Comparison of ENCODE assay signal across 19 cellular contexts in the genomic region with DNA sequence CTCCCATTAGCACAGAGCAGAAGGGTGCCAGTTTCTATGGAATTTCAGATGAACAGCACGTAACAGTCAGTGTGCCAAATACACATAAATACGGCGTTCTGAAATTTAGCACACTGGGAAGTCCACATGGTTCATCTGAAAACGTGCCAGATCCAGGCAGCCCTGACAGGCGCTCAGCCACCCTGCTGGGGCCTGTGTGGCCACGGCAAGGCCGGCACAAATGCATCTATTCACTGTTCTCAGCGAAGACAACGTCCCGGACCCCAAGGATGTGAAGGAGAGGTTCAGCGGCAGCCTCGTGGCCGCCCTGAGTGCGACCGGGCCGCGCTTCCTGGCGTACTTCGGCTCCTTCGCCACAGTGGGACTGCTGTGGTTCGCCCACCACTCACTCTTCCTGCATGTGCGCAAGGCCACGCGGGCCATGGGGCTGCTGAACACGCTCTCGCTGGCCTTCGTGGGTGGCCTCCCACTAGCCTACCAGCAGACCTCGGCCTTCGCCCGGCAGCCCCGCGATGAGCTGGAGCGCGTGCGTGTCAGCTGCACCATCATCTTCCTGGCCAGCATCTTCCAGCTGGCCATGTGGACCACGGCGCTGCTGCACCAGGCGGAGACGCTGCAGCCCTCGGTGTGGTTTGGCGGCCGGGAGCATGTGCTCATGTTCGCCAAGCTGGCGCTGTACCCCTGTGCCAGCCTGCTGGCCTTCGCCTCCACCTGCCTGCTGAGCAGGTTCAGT. TPM values are rescaled to one million over a fixed set of nuclear protein-coding genes. Genes with fewer than 3 reads are reported as not detected.
DNase-seq lines count a peak whose midpoint lies in the region; ATAC-seq, FAIRE-seq and TF ChIP-seq lines count a peak whose summit lies in the region.
"Had no signal": no experiment of that assay in that cellular context is flagged by ENCODE, and none has a peak within 500 bp of the region (broad histone marks: within the 10 kb centered on the region; RNA-seq: fewer than 3 reads in every experiment).

No MANE protein-coding gene starts in this region.

- 92% methylated on average over 35 of the region's 45 CpGs for WGBS in HepG2 (ENCODE audit: low lambda C conversion rate)

- H3K36me3 ChIP-seq in RWPE2 (ENCODE audit: low read depth), result peaks cover 7% of the 10 kb centered on the region; the same call in 1 of the 2 replicates
- H3K36me3 ChIP-seq in HepG2 (replicated peaks in 1 of 2; ENCODE audit: control insufficient read depth in 1 of 2, insufficient read depth in 2 of 2, low read length in 2 of 2), result 0 out of 5 replicates have a peak, but pooled peaks cover 0 to under 1% of the 10 kb centered on the region in 2 experiments

- POLR2A ChIA-PET in HepG2 (lab: Yijun Ruan, JAX) (no interaction called here), RWPE1 (lab: Yijun Ruan, JAX; ENCODE audit: low non-redundant PET) (no interaction called here)

- no peak for FAIRE-seq in HepG2 (lab: Jason Lieb, UNC)

- no peak for ATAC-seq in RWPE2 (ENCODE audit: low read depth)
- ATAC-seq in HepG2, result no peak
- ATAC-seq: left lobe of liver; stimulated activated memory B cell treated with anti-CD40 and anti-IgM and Interleukin-4, amounts not matched to agents 10 μg/mL and 1 μg/mL and 100 μg/mL, for 72 hours had no signal

- DNase-seq in RWPE2 (ENCODE audit: low spot score) (peak; percentile 69), HepG2 (ENCODE audit: low spot score) (no peak), RWPE1 (ENCODE audit: low spot score) (no peak), DMS79 (lab: John Stamatoyannopoulos, UW) (no peak)
- DNase-seq in activated CD8-positive, alpha-beta memory T cell treated with anti-CD3 and anti-CD28 coated beads for 24 hours, result no peak
- DNase-seq: activated CD4-positive, alpha-beta T cell treated with anti-CD3 and anti-CD28 coated beads, Interleukin-2, amount 10 ng/mL, durations not matched to agents 24 days and 14 days; amniotic stem cell; CD4-positive, alpha-beta memory T cell; DMS53; effector CD4-positive, alpha-beta T cell; NCI-H1417 treated with DMSO at 0.1 percent for 48 hours; NCI-H2171; NCI-H526; nucleus accumbens had no signal

- no TSS peak for BruUV-seq in HepG2 (replicated peaks; lab: Mats Ljungman, UMichigan)

- in situ Hi-C loops in HepG2 (cut with HindIII; ENCODE audit: extremely low pct_ligation_motif_present, low pct_unique_long_range_greater_than_20kb), result no loop called here

- no peak overlapping the region for H2AFZ ChIP-seq in HepG2 (ENCODE audit: low read length)

- CTCF ChIA-PET in HepG2 (lab: Yijun Ruan, JAX; ENCODE audit: low intra/inter-chr PET ratio, low total read pairs), result no interaction called here
- CTCF ChIA-PET in RWPE1 (lab: Yijun Ruan, JAX), result no interaction called here

- H4K20me1 ChIP-seq in HepG2 (ENCODE audit: insufficient read depth, low read length), result no peaks in the 10 kb centered on the region

- TF ChIP-seq CTCF in 22Rv1 (IDR thresholded peaks at IDR 0.05) (no peak), RWPE2 (IDR thresholded peaks at IDR 0.05; ENCODE audit: poor library complexity, severe bottlenecking) (no peak), HepG2 (CRISPR knock-in tag; IDR thresholded peaks at IDR 0.05) (no peak), RWPE1 (conservative IDR thresholded peaks at IDR 0.05; ENCODE audit: low read depth) (no peak)

- no peak overlapping the region for H3K4me2 ChIP-seq in HepG2 (ENCODE audit: low read depth, low read length)

- no peak for TF ChIP-seq POLR2A in HepG2 (IDR thresholded peaks at IDR 0.05; ENCODE audit: insufficient read depth in 1 of 2, low read depth in 2 of 2, low read length in 2 of 2)

- H3K79me2 ChIP-seq in HepG2 (ENCODE audit: insufficient read depth, low read length), result no peaks in the 10 kb centered on the region

- TF ChIP-seq EP300 in HepG2 (IDR thresholded peaks at IDR 0.05; ENCODE audit: low read depth in 2 of 2, low read length in 2 of 2), result no peak
- no peak for TF ChIP-seq EP300 in HepG2 (CRISPR knock-in tag; IDR thresholded peaks at IDR 0.05; ENCODE audit: borderline replicate concordance)

- H3K9me3 ChIP-seq in RWPE2 (ENCODE audit: severe bottlenecking) (no peaks in the 10 kb centered on the region), HepG2 (ENCODE audit: low read length) (no peaks in the 10 kb centered on the region)
- H3K9me3 ChIP-seq: esophagus muscularis mucosa, thoracic aorta had no signal

- no peak for TF ChIP-seq RAD21 in HepG2 (CRISPR knock-in tag; IDR thresholded peaks at IDR 0.05)

- H3K4me3 ChIP-seq in RWPE2 (ENCODE audit: severe bottlenecking), result no peak overlapping the region
- H3K4me3 ChIP-seq in HepG2 (replicated peaks in 1 of 3; ENCODE audit: insufficient read depth in 1 of 3, low read depth in 2 of 3, low read length in 3 of 3), result no peak overlapping the region
- H3K4me3 ChIP-seq: esophagus muscularis mucosa, thoracic aorta had no signal

- H3K27me3 ChIP-seq in RWPE2 (ENCODE audit: insufficient read depth, poor library complexity, severe bottlenecking) (no peaks in the 10 kb centered on the region), HepG2 (ENCODE audit: control insufficient read depth in 1 of 2, insufficient read depth in 2 of 2, low read length in 2 of 2) (no peaks in the 10 kb centered on the region)
- H3K27me3 ChIP-seq: esophagus muscularis mucosa had no signal

- no peaks in the 10 kb centered on the region for H3K4me1 ChIP-seq in RWPE2 (ENCODE audit: insufficient read depth, poor library complexity, severe bottlenecking)
- H3K4me1 ChIP-seq in HepG2 (ENCODE audit: insufficient read depth, low read length), result no peaks in the 10 kb centered on the region
- H3K4me1 ChIP-seq: esophagus muscularis mucosa had no signal

- H3K27ac ChIP-seq in 22Rv1 (peak overlapping the region; percentile 44), RWPE2 (ENCODE audit: poor library complexity, severe bottlenecking) (no peak overlapping the region), HepG2 (ENCODE audit: extremely low read length, insufficient read depth, low read length) (no peak overlapping the region), RWPE1 (no peak overlapping the region)
- H3K27ac ChIP-seq: esophagus muscularis mucosa, thoracic aorta had no signal

- no peak overlapping the region for H3K9ac ChIP-seq in HepG2 (ENCODE audit: insufficient read depth, low read depth, low read length)

- intact Hi-C loops in HepG2 (cut with micrococcal nuclease; ENCODE audit: unreplicated experiment), result no loop called here

RNA-seq across cellular contexts. Expression of a gene that starts 15.6 kb away (rescaled TPM):
- total RNA-seq in HepG2 (2016; rRNA removed; fragmentation: Illumina TruSeq; extraction: Trizol), result 3.2 and 7.2 TPM in 2 replicates
- total RNA-seq in HepG2 (2016; cell fraction: cytosol; rRNA removed; fragmentation: Illumina TruSeq; extraction: Trizol; ENCODE audit: low read depth), result 0.53 and 1.4 TPM in 2 replicates
- 2.4 and 7.8 TPM in 2 replicates for total RNA-seq in HepG2 (2016; cell fraction: insoluble cytoplasmic fraction; rRNA removed; fragmentation: Illumina TruSeq; extraction: Trizol)
- total RNA-seq in HepG2 (2016; cell fraction: membrane; rRNA removed; fragmentation: Illumina TruSeq; extraction: Trizol), result 2.5 and 2.9 TPM in 2 replicates
- 7.0 and 7.9 TPM in 2 replicates for total RNA-seq in HepG2 (2016; cell fraction: nucleus; rRNA removed; fragmentation: Illumina TruSeq; extraction: Trizol)
- polyA plus RNA-seq in HepG2 (2011; rRNA removed), result 4.5 and 6.1 TPM in 2 replicates
- 3.1 and 4.8 TPM in 2 replicates for polyA plus RNA-seq in HepG2 (2011; cell fraction: cytosol; rRNA removed)
- polyA plus RNA-seq in HepG2 (2011; cell fraction: nucleus; rRNA removed), result 50.5 and 58.5 TPM in 2 replicates
- 3.0 and 5.5 TPM in 2 replicates for polyA plus RNA-seq in HepG2 (2012)
- 0.35 and 0.36 TPM in 2 replicates for polyA plus RNA-seq in HepG2 (2016; cell fraction: cytosol; fragmentation: Illumina TruSeq; extraction: Trizol; ENCODE audit: low read depth)
- polyA plus RNA-seq in HepG2 (2016; cell fraction: insoluble cytoplasmic fraction; fragmentation: Illumina TruSeq; extraction: Trizol; ENCODE audit: low read depth), result 2.0 and 3.4 TPM in 2 replicates
- 1.3 and 1.7 TPM in 2 replicates for polyA plus RNA-seq in HepG2 (2016; cell fraction: membrane; fragmentation: Illumina TruSeq; extraction: Trizol; ENCODE audit: low read depth)
- 16.0 and 17.5 TPM in 2 replicates for polyA plus RNA-seq in HepG2 (2016; cell fraction: nucleus; fragmentation: Illumina TruSeq; extraction: Trizol; ENCODE audit: insufficient read depth, low read depth)
- 3.0 and 10.3 TPM in 2 replicates for polyA minus RNA-seq in HepG2 (2011; rRNA and poly(A)+ RNA removed; ENCODE audit: low replicate concordance)
- 4.2 and 4.9 TPM in 2 replicates for polyA minus RNA-seq in HepG2 (2011; cell fraction: cytosol; rRNA and poly(A)+ RNA removed)
- 7.2 and 8.1 TPM in 2 replicates for polyA minus RNA-seq in HepG2 (2011; cell fraction: nucleus; rRNA and poly(A)+ RNA removed)

RNA-seq across cellular contexts. Expression of a gene that starts 25.5 kb away (rescaled TPM):
- 1.6 and 5.1 TPM in 2 replicates for total RNA-seq in HepG2 (2016; rRNA removed; fragmentation: Illumina TruSeq; extraction: Trizol)
- 1.9 and 3.4 TPM in 2 replicates for total RNA-seq in HepG2 (2016; cell fraction: cytosol; rRNA removed; fragmentation: Illumina TruSeq; extraction: Trizol; ENCODE audit: low read depth)
- 1.1 and 3.6 TPM in 2 replicates for total RNA-seq in HepG2 (2016; cell fraction: insoluble cytoplasmic fraction; rRNA removed; fragmentation: Illumina TruSeq; extraction: Trizol)
- 2.0 and 2.5 TPM in 2 replicates for total RNA-seq in HepG2 (2016; cell fraction: membrane; rRNA removed; fragmentation: Illumina TruSeq; extraction: Trizol)
- 5.8 and 6.7 TPM in 2 replicates for total RNA-seq in HepG2 (2016; cell fraction: nucleus; rRNA removed; fragmentation: Illumina TruSeq; extraction: Trizol)
- 9.9 and 20.1 TPM in 2 replicates for polyA plus RNA-seq in HepG2 (2011; rRNA removed)
- 6.1 TPM in 2 replicates for polyA plus RNA-seq in HepG2 (2011; cell fraction: cytosol; rRNA removed)
- 134 and 138 TPM in 2 replicates for polyA plus RNA-seq in HepG2 (2011; cell fraction: nucleus; rRNA removed)
- 7.2 and 10.7 TPM in 2 replicates for polyA plus RNA-seq in HepG2 (2012)
- 1.4 and 3.1 TPM in 2 replicates for polyA plus RNA-seq in HepG2 (2016; cell fraction: cytosol; fragmentation: Illumina TruSeq; extraction: Trizol; ENCODE audit: low read depth)
- polyA plus RNA-seq in HepG2 (2016; cell fraction: insoluble cytoplasmic fraction; fragmentation: Illumina TruSeq; extraction: Trizol; ENCODE audit: low read depth), result 1.9 and 2.6 TPM in 2 replicates
- 1.9 and 2.2 TPM in 2 replicates for polyA plus RNA-seq in HepG2 (2016; cell fraction: membrane; fragmentation: Illumina TruSeq; extraction: Trizol; ENCODE audit: low read depth)
- polyA plus RNA-seq in HepG2 (2016; cell fraction: nucleus; fragmentation: Illumina TruSeq; extraction: Trizol; ENCODE audit: insufficient read depth, low read depth), result 19.6 and 19.8 TPM in 2 replicates
- polyA minus RNA-seq in HepG2 (2011; rRNA and poly(A)+ RNA removed; ENCODE audit: low replicate concordance), result 15.5 and 17.1 TPM in 2 replicates
- 5.5 and 6.9 TPM in 2 replicates for polyA minus RNA-seq in HepG2 (2011; cell fraction: cytosol; rRNA and poly(A)+ RNA removed)
- 8.6 and 9.7 TPM in 2 replicates for polyA minus RNA-seq in HepG2 (2011; cell fraction: nucleus; rRNA and poly(A)+ RNA removed)

RNA-seq across cellular contexts. Expression of a gene that starts 25.6 kb away (rescaled TPM):
- total RNA-seq in HepG2 (2016; rRNA removed; fragmentation: Illumina TruSeq; extraction: Trizol), result 28.0 and 44.3 TPM in 2 replicates
- total RNA-seq in HepG2 (2016; cell fraction: cytosol; rRNA removed; fragmentation: Illumina TruSeq; extraction: Trizol; ENCODE audit: low read depth), result 9.9 and 11.6 TPM in 2 replicates
- 24.5 and 43.0 TPM in 2 replicates for total RNA-seq in HepG2 (2016; cell fraction: insoluble cytoplasmic fraction; rRNA removed; fragmentation: Illumina TruSeq; extraction: Trizol)
- 17.1 and 19.6 TPM in 2 replicates for total RNA-seq in HepG2 (2016; cell fraction: membrane; rRNA removed; fragmentation: Illumina TruSeq; extraction: Trizol)
- total RNA-seq in HepG2 (2016; cell fraction: nucleus; rRNA removed; fragmentation: Illumina TruSeq; extraction: Trizol), result 31.0 and 34.6 TPM in 2 replicates
- polyA plus RNA-seq in HepG2 (2011; rRNA removed), result 17.5 and 22.2 TPM in 2 replicates
- 10.0 and 13.8 TPM in 2 replicates for polyA plus RNA-seq in HepG2 (2011; cell fraction: cytosol; rRNA removed)
- polyA plus RNA-seq in HepG2 (2011; cell fraction: nucleus; rRNA removed), result 116 and 155 TPM in 2 replicates
- polyA plus RNA-seq in HepG2 (2012), result 26.0 and 32.2 TPM in 2 replicates
- polyA plus RNA-seq in HepG2 (2016; cell fraction: cytosol; fragmentation: Illumina TruSeq; extraction: Trizol; ENCODE audit: low read depth), result 5.1 and 5.7 TPM in 2 replicates
- polyA plus RNA-seq in HepG2 (2016; cell fraction: insoluble cytoplasmic fraction; fragmentation: Illumina TruSeq; extraction: Trizol; ENCODE audit: low read depth), result 23.9 and 29.6 TPM in 2 replicates
- 12.2 TPM in 2 replicates for polyA plus RNA-seq in HepG2 (2016; cell fraction: membrane; fragmentation: Illumina TruSeq; extraction: Trizol; ENCODE audit: low read depth)
- polyA plus RNA-seq in HepG2 (2016; cell fraction: nucleus; fragmentation: Illumina TruSeq; extraction: Trizol; ENCODE audit: insufficient read depth, low read depth), result 90.4 and 98.9 TPM in 2 replicates
- 24.0 and 27.1 TPM in 2 replicates for polyA minus RNA-seq in HepG2 (2011; rRNA and poly(A)+ RNA removed; ENCODE audit: low replicate concordance)
- polyA minus RNA-seq in HepG2 (2011; cell fraction: cytosol; rRNA and poly(A)+ RNA removed), result 17.5 and 19.4 TPM in 2 replicates
- polyA minus RNA-seq in HepG2 (2011; cell fraction: nucleus; rRNA and poly(A)+ RNA removed), result 30.3 and 44.2 TPM in 2 replicates

RNA-seq across cellular contexts. Expression of a gene that starts 29.1 kb away (rescaled TPM):
- total RNA-seq in HepG2 (2016; rRNA removed; fragmentation: Illumina TruSeq; extraction: Trizol), result 0.32 and 1.0 TPM in 2 replicates
- total RNA-seq in HepG2 (2016; cell fraction: cytosol; rRNA removed; fragmentation: Illumina TruSeq; extraction: Trizol; ENCODE audit: low read depth), result not detected in 2 replicates
- 0.84 TPM in 1 of 2 replicates, not detected in the other for total RNA-seq in HepG2 (2016; cell fraction: insoluble cytoplasmic fraction; rRNA removed; fragmentation: Illumina TruSeq; extraction: Trizol)
- 0.24 and 0.53 TPM in 2 replicates for total RNA-seq in HepG2 (2016; cell fraction: membrane; rRNA removed; fragmentation: Illumina TruSeq; extraction: Trizol)
- total RNA-seq in HepG2 (2016; cell fraction: nucleus; rRNA removed; fragmentation: Illumina TruSeq; extraction: Trizol), result 0.75 and 2.8 TPM in 2 replicates
- polyA plus RNA-seq in HepG2 (2011; rRNA removed), result 0.77 and 1.5 TPM in 2 replicates
- polyA plus RNA-seq in HepG2 (2011; cell fraction: cytosol; rRNA removed), result 0.24 and 0.27 TPM in 2 replicates
- polyA plus RNA-seq in HepG2 (2011; cell fraction: nucleus; rRNA removed), result 34.5 and 42.6 TPM in 2 replicates
- 1.0 and 2.7 TPM in 2 replicates for polyA plus RNA-seq in HepG2 (2012)
- polyA plus RNA-seq in HepG2 (2016; cell fraction: cytosol; fragmentation: Illumina TruSeq; extraction: Trizol; ENCODE audit: low read depth), result 0.19 and 0.29 TPM in 2 replicates
- polyA plus RNA-seq in HepG2 (2016; cell fraction: insoluble cytoplasmic fraction; fragmentation: Illumina TruSeq; extraction: Trizol; ENCODE audit: low read depth), result not detected in 2 replicates
- 0.19 and 0.30 TPM in 2 replicates for polyA plus RNA-seq in HepG2 (2016; cell fraction: membrane; fragmentation: Illumina TruSeq; extraction: Trizol; ENCODE audit: low read depth)
- 2.2 and 4.7 TPM in 2 replicates for polyA plus RNA-seq in HepG2 (2016; cell fraction: nucleus; fragmentation: Illumina TruSeq; extraction: Trizol; ENCODE audit: insufficient read depth, low read depth)
- polyA minus RNA-seq in HepG2 (2011; rRNA and poly(A)+ RNA removed; ENCODE audit: low replicate concordance), result 1.4 and 1.8 TPM in 2 replicates
- 0.69 TPM in 1 of 2 replicates, not detected in the other for polyA minus RNA-seq in HepG2 (2011; cell fraction: cytosol; rRNA and poly(A)+ RNA removed)
- polyA minus RNA-seq in HepG2 (2011; cell fraction: nucleus; rRNA and poly(A)+ RNA removed), result 3.5 and 4.0 TPM in 2 replicates

RNA-seq across cellular contexts. Expression of a gene that starts 35.5 kb away (rescaled TPM):
- total RNA-seq in HepG2 (2016; rRNA removed; fragmentation: Illumina TruSeq; extraction: Trizol), result 7.2 and 22.9 TPM in 2 replicates
- total RNA-seq in HepG2 (2016; cell fraction: cytosol; rRNA removed; fragmentation: Illumina TruSeq; extraction: Trizol; ENCODE audit: low read depth), result 1.1 and 1.9 TPM in 2 replicates
- 6.6 and 22.7 TPM in 2 replicates for total RNA-seq in HepG2 (2016; cell fraction: insoluble cytoplasmic fraction; rRNA removed; fragmentation: Illumina TruSeq; extraction: Trizol)
- 4.2 and 4.6 TPM in 2 replicates for total RNA-seq in HepG2 (2016; cell fraction: membrane; rRNA removed; fragmentation: Illumina TruSeq; extraction: Trizol)
- 23.8 and 28.9 TPM in 2 replicates for total RNA-seq in HepG2 (2016; cell fraction: nucleus; rRNA removed; fragmentation: Illumina TruSeq; extraction: Trizol)
- polyA plus RNA-seq in HepG2 (2011; rRNA removed), result 5.4 and 8.4 TPM in 2 replicates
- 7.7 and 10.8 TPM in 2 replicates for polyA plus RNA-seq in HepG2 (2011; cell fraction: cytosol; rRNA removed)
- 30.6 and 45.2 TPM in 2 replicates for polyA plus RNA-seq in HepG2 (2011; cell fraction: nucleus; rRNA removed)
- 5.1 and 7.0 TPM in 2 replicates for polyA plus RNA-seq in HepG2 (2012)
- polyA plus RNA-seq in HepG2 (2016; cell fraction: cytosol; fragmentation: Illumina TruSeq; extraction: Trizol; ENCODE audit: low read depth), result 1.2 and 1.5 TPM in 2 replicates
- 4.5 and 6.1 TPM in 2 replicates for polyA plus RNA-seq in HepG2 (2016; cell fraction: insoluble cytoplasmic fraction; fragmentation: Illumina TruSeq; extraction: Trizol; ENCODE audit: low read depth)
- polyA plus RNA-seq in HepG2 (2016; cell fraction: membrane; fragmentation: Illumina TruSeq; extraction: Trizol; ENCODE audit: low read depth), result 1.6 and 2.2 TPM in 2 replicates
- 25.4 and 27.0 TPM in 2 replicates for polyA plus RNA-seq in HepG2 (2016; cell fraction: nucleus; fragmentation: Illumina TruSeq; extraction: Trizol; ENCODE audit: insufficient read depth, low read depth)
- 0.40 and 58.6 TPM in 2 replicates for polyA minus RNA-seq in HepG2 (2011; rRNA and poly(A)+ RNA removed; ENCODE audit: low replicate concordance)
- 13.4 and 13.6 TPM in 2 replicates for polyA minus RNA-seq in HepG2 (2011; cell fraction: cytosol; rRNA and poly(A)+ RNA removed)
- 37.7 and 40.7 TPM in 2 replicates for polyA minus RNA-seq in HepG2 (2011; cell fraction: nucleus; rRNA and poly(A)+ RNA removed)
- total RNA-seq: activated CD4-positive, alpha-beta T cell treated with anti-CD3 and anti-CD28 coated beads, Interleukin-2, amount 10 ng/mL, durations not matched to agents 24 days and 14 days; thoracic aorta had no signal
